ENCODE assay signal across 23 cellular contexts in genomic region chr20:33990075-33990474, GRCh38.
"Had no signal": no experiment of that assay in that cellular context is flagged by ENCODE, and none has a peak within 500 bp of the region (broad histone marks: within the 10 kb centered on the region; RNA-seq: fewer than 3 reads in every experiment).

No MANE protein-coding gene starts in this region.

- H3K4me3 Mint-ChIP-seq: activated CD8-positive, alpha-beta memory T cell treated with anti-CD3 and anti-CD28 coated beads, Interleukin-2, amount 10 ng/mL, durations not matched to agents 7 days and 5 days; activated naive CD8-positive, alpha-beta T cell treated with anti-CD3 and anti-CD28 coated beads, Interleukin-2, amount 50 U/mL, for 24 hours; activated T-cell treated with anti-CD3 and anti-CD28 coated beads, Interleukin-2, amount 50 U/mL, for 24 hours; central memory CD8-positive, alpha-beta T cell had no signal

- H3K9me3 Mint-ChIP-seq: activated naive CD8-positive, alpha-beta T cell treated with anti-CD3 and anti-CD28 coated beads, Interleukin-2, amount 50 U/mL, for 24 hours; activated T-cell treated with anti-CD3 and anti-CD28 coated beads, Interleukin-2, amount 50 U/mL, for 24 hours; activated T-helper 2 cell treated with anti-CD3 and anti-CD28 coated beads, Interferon-gamma antibody, Interleukin-2, Interleukin-4, amounts not matched to agents 10 μg/mL and 5 μg/mL and 100 μg/mL, durations not matched to agents 14 hours and 24 hours and 36 hours; central memory CD8-positive, alpha-beta T cell had no signal

- H3K4me2 ChIP-seq: PC-9 had no signal

- H2AFZ ChIP-seq: PC-9 had no signal

- ATAC-seq: activated CD4-positive, CD25-positive, alpha-beta regulatory T cell treated with anti-CD3 and anti-CD28 coated beads, Interleukin-2, amount 50 U/mL, for 24 hours; activated CD8-positive, alpha-beta memory T cell treated with anti-CD3 and anti-CD28 coated beads, Interleukin-2, amount 10 ng/mL, durations not matched to agents 7 days and 5 days; activated naive CD8-positive, alpha-beta T cell treated with anti-CD3 and anti-CD28 coated beads, Interleukin-2, amount 50 U/mL, for 24 hours; body of pancreas had no signal

- H3K36me3 ChIP-seq: ascending aorta had no signal

- H3K27ac ChIP-seq: ascending aorta, body of pancreas, PC-9, SK-N-MC had no signal

- DNase-seq: activated CD4-positive, alpha-beta T cell treated with anti-CD3 and anti-CD28 coated beads for 4 hours; activated CD4-positive, alpha-beta T cell treated with anti-CD3 and anti-CD28 coated beads, Interleukin-2, amount 50 U/mL, for 4 hours; activated CD8-positive, alpha-beta memory T cell treated with anti-CD3 and anti-CD28 coated beads, Interleukin-2, amount 10 ng/mL, durations not matched to agents 7 days and 5 days; activated naive CD4-positive, alpha-beta T cell treated with anti-CD3 and anti-CD28 coated beads, Interleukin-2, amount 50 U/mL, for 16 hours; activated naive CD8-positive, alpha-beta T cell treated with anti-CD3 and anti-CD28 coated beads, Interleukin-2, amount 50 U/mL, for 24 hours; activated T-cell treated with anti-CD3 and anti-CD28 coated beads, Interleukin-2, amount 50 U/mL, for 24 hours; amniotic stem cell; body of pancreas; Kasumi-1; KBM-7; NCI-H1105 treated with DMSO at 0.1 percent for 48 hours; NCI-H1436 treated with DMSO at 0.1 percent for 48 hours; NCI-H187 treated with DMSO at 0.1 percent for 48 hours; NCI-H2081 treated with DMSO at 0.1 percent for 48 hours; NCI-H446; NCI-H524; PC-9; SIG-M5 had no signal

- H3K27me3 Mint-ChIP-seq: activated CD8-positive, alpha-beta memory T cell treated with anti-CD3 and anti-CD28 coated beads, Interleukin-2, amount 10 ng/mL, durations not matched to agents 7 days and 5 days; activated naive CD8-positive, alpha-beta T cell treated with anti-CD3 and anti-CD28 coated beads, Interleukin-2, amount 50 U/mL, for 24 hours; activated T-cell treated with anti-CD3 and anti-CD28 coated beads, Interleukin-2, amount 50 U/mL, for 24 hours; central memory CD8-positive, alpha-beta T cell had no signal

- H3K9me3 ChIP-seq: ascending aorta, body of pancreas had no signal

- H3K27ac Mint-ChIP-seq: activated CD8-positive, alpha-beta memory T cell treated with anti-CD3 and anti-CD28 coated beads, Interleukin-2, amount 10 ng/mL, durations not matched to agents 7 days and 5 days; activated T-cell treated with anti-CD3 and anti-CD28 coated beads, Interleukin-2, amount 50 U/mL, for 24 hours; activated T-helper 2 cell treated with anti-CD3 and anti-CD28 coated beads, Interferon-gamma antibody, Interleukin-2, Interleukin-4, amounts not matched to agents 10 μg/mL and 5 μg/mL and 100 μg/mL, durations not matched to agents 14 hours and 24 hours and 36 hours had no signal

- H3K4me3 ChIP-seq: ascending aorta, body of pancreas, PC-9, SK-N-MC had no signal
